Comparison of ENCODE assay signal across 8 cellular contexts in the genomic region with DNA sequence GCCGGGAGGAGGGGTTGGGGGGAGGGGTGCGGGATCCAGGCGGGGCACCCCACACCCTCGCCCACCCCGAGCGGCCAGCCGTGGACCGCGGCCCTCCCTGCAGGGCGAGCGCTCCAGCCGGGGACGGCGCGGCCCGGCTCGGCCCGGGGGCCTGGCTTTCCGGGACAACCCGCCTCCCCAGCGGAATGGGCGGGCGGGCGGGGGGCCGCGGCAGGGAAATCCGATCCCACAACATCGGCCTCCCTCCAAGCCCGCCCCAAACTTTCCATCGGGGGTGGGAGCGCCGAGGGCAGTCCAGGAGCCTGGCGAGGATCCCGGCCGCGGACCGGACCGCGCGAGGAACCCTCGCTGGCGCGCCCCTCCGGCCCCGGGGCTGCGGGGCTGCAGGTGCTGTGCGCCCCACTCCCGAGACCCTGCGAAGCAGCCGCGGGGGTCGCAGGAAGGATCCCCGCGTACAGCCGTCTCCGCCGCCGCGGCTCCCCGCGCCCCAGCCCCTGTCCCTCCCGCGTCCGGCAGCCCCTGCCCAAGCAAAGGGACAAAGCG. TPM values are rescaled to one million over a fixed set of nuclear protein-coding genes. Genes with fewer than 3 reads are reported as not detected.
DNase-seq lines count a peak whose midpoint lies in the region; ATAC-seq and TF ChIP-seq lines count a peak whose summit lies in the region.

No MANE protein-coding gene starts in this region.

- H3K9ac ChIP-seq in SU-DHL-6 (ENCODE audit: low read length): peak overlapping the region; percentile 29; the same call in 1 of the 2 replicates
- H3K9ac ChIP-seq in mucosa of rectum (ENCODE audit: low read depth in 1 of 2, low read length in 2 of 2): peak overlapping the region; percentile 75 to 84

- H4K20me1 ChIP-seq in SU-DHL-6 (ENCODE audit: low read depth, low read length): no peaks in the 10 kb centered on the region

- TF ChIP-seq CTCF in HEK293 (tag by site-specific recombination; IDR thresholded peaks at IDR 0.05) (no peak), SU-DHL-6 (IDR thresholded peaks at IDR 0.05; ENCODE audit: insufficient read depth, low read length, poor library complexity, severe bottlenecking) (no peak), uterus (IDR thresholded peaks at IDR 0.05) (peak in 1 of 4 experiments; percentile 4)

- CTCF ChIA-PET in HEK293 (lab: Yijun Ruan, JAX): interaction anchor here (0.6 to 3.9 kb wide), 4 partner anchors 11 to 243 kb away, joined by 3 to 33 read pairs (median 4); a partner anchor contains a TSS

- H3K4me3 ChIP-seq in HEK293 (ENCODE audit: low read depth, low read length) (peak overlapping the region; percentile 87), SU-DHL-6 (ENCODE audit: insufficient read depth, low read length, poor library complexity, severe bottlenecking) (peak overlapping the region; percentile 37), mucosa of rectum (ENCODE audit: low read length in 2 of 2) (peak overlapping the region; percentile 71 to 73), uterus (peak overlapping the region; percentile 61 to 100)

- POLR2A ChIA-PET in HEK293 (lab: Yijun Ruan, JAX): interaction anchor here (0.7 to 3.7 kb wide), 3 partner anchors 12 to 244 kb away, joined by 3 to 39 read pairs (median 6); a partner anchor contains a TSS

- no peak overlapping the region for H2AFZ ChIP-seq in SU-DHL-6 (ENCODE audit: low read depth, low read length, severe bottlenecking)

- H3K4me1 ChIP-seq in HEK293 (ENCODE audit: control insufficient read depth, insufficient read depth, low read length): peaks cover 3% of the 10 kb centered on the region; the same call in 1 of the 2 replicates
- peaks cover 19 to 43% of the 10 kb centered on the region in 2 donors for H3K4me1 ChIP-seq in mucosa of rectum (ENCODE audit: control insufficient read depth in 2 of 2, insufficient read depth in 2 of 2, low read length in 2 of 2)
- H3K4me1 ChIP-seq in uterus: peaks cover 4 to 25% of the 10 kb centered on the region in 2 donors

- H3F3A ChIP-seq in SU-DHL-6 (ENCODE audit: insufficient read depth): no peaks in the 10 kb centered on the region

- H3K9me2 ChIP-seq in SU-DHL-6 (replicated peaks; ENCODE audit: insufficient read depth, low read length): no peaks in the 10 kb centered on the region

- H3K79me2 ChIP-seq in SU-DHL-6 (ENCODE audit: insufficient read depth, low read length): no peaks in the 10 kb centered on the region

- TF ChIP-seq POLR2A in uterus (IDR thresholded peaks at IDR 0.05): peak in 1 of 2 donors; percentile 3

- H3K27ac ChIP-seq in HEK293 (ENCODE audit: extremely low read depth, low read depth, low read length) (peak overlapping the region; percentile 93), SU-DHL-6 (ENCODE audit: low read depth, low read length) (no peak overlapping the region), mucosa of rectum (ENCODE audit: low read depth in 2 of 2, low read length in 2 of 2) (peak overlapping the region; percentile 84 to 85), uterus (peak overlapping the region; percentile 94 to 100)

- no peaks in the 10 kb centered on the region for H3K27me3 ChIP-seq in SU-DHL-6 (ENCODE audit: low read length)
- no peaks in the 10 kb centered on the region for H3K27me3 ChIP-seq in mucosa of rectum (ENCODE audit: control insufficient read depth in 2 of 2, insufficient read depth in 2 of 2, low read length in 2 of 2)
- H3K27me3 ChIP-seq in uterus: no peaks in the 10 kb centered on the region

- peaks cover 0 to 34% of the 10 kb centered on the region in 2 experiments; a peak in 1 of 3 replicates for H3K36me3 ChIP-seq in HEK293 (ENCODE audit: control insufficient read depth in 2 of 2, insufficient read depth in 1 of 2, low read length in 2 of 2)
- H3K36me3 ChIP-seq in SU-DHL-6 (ENCODE audit: low read length): no peaks in the 10 kb centered on the region
- peaks cover 14 to 16% of the 10 kb centered on the region in 2 donors for H3K36me3 ChIP-seq in mucosa of rectum (ENCODE audit: control insufficient read depth in 2 of 2, insufficient read depth in 2 of 2, low read length in 2 of 2)
- no peaks in the 10 kb centered on the region for H3K36me3 ChIP-seq in uterus

- H3K9me3 ChIP-seq in HEK293 (ENCODE audit: control insufficient read depth, insufficient read depth, low read depth, low read length): no peaks in the 10 kb centered on the region
- no peaks in the 10 kb centered on the region for H3K9me3 ChIP-seq in SU-DHL-6 (ENCODE audit: insufficient read depth, low read length)
- no peaks in the 10 kb centered on the region for H3K9me3 ChIP-seq in mucosa of rectum (ENCODE audit: control insufficient read depth in 2 of 2, low read length in 2 of 2)
- H3K9me3 ChIP-seq in uterus: no peaks in the 10 kb centered on the region

- intact Hi-C loops in uterus (cut with DNase I; ENCODE audit: low total_unique reads): loop anchor here (10.0 kb wide), 1 partner anchor 105 kb away; a partner anchor contains a TSS

- ATAC-seq in esophagus mucosa: peak; percentile 31

- H3K4me2 ChIP-seq in SU-DHL-6 (ENCODE audit: low read depth, low read length, poor library complexity, severe bottlenecking): peak overlapping the region; percentile 63

- DNase-seq in COLO668 (lab: John Stamatoyannopoulos, UW; ENCODE audit: unreplicated experiment): peak; percentile 55
- DNase-seq in uterus: peak; percentile 90 to 91
- DNase-seq in stimulated activated CD4-positive, alpha-beta T cell treated with anti-CD3 and anti-CD28 coated beads, Interleukin-2, amount 100 ng/mL, for 48 hours: no peak
- no peak for DNase-seq in activated CD8-positive, alpha-beta memory T cell treated with anti-CD3 and anti-CD28 coated beads, Interleukin-2, amount 50 U/mL, for 4 hours

TF ChIP-seq in HEK293, 187 proteins besides CTCF, POLR2A, EP300 and RAD21:
- no peak for TF ChIP-seq ZNF341 (tag by site-specific recombination; IDR thresholded peaks at IDR 0.05; ENCODE audit: low read depth)
- TF ChIP-seq, protein P1, sequence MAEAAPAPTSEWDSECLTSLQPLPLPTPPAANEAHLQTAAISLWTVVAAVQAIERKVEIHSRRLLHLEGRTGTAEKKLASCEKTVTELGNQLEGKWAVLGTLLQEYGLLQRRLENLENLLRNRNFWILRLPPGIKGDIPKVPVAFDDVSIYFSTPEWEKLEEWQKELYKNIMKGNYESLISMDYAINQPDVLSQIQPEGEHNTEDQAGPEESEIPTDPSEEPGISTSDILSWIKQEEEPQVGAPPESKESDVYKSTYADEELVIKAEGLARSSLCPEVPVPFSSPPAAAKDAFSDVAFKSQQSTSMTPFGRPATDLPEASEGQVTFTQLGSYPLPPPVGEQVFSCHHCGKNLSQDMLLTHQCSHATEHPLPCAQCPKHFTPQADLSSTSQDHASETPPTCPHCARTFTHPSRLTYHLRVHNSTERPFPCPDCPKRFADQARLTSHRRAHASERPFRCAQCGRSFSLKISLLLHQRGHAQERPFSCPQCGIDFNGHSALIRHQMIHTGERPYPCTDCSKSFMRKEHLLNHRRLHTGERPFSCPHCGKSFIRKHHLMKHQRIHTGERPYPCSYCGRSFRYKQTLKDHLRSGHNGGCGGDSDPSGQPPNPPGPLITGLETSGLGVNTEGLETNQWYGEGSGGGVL (tag by site-specific recombination; IDR thresholded peaks at IDR 0.05): peak; percentile 62
- TF ChIP-seq, protein P2, sequence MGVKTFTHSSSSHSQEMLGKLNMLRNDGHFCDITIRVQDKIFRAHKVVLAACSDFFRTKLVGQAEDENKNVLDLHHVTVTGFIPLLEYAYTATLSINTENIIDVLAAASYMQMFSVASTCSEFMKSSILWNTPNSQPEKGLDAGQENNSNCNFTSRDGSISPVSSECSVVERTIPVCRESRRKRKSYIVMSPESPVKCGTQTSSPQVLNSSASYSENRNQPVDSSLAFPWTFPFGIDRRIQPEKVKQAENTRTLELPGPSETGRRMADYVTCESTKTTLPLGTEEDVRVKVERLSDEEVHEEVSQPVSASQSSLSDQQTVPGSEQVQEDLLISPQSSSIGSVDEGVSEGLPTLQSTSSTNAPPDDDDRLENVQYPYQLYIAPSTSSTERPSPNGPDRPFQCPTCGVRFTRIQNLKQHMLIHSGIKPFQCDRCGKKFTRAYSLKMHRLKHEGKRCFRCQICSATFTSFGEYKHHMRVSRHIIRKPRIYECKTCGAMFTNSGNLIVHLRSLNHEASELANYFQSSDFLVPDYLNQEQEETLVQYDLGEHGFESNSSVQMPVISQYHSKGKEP (tag by site-specific recombination; IDR thresholded peaks at IDR 0.05): no peak
- TF ChIP-seq ZNF2 (tag by site-specific recombination; IDR thresholded peaks at IDR 0.05): no peak
- TF ChIP-seq ZNF658 (tag by site-specific recombination; IDR thresholded peaks at IDR 0.05): no peak
- 0 out of 2 replicates have a peak, but pooled peaks have one; percentile 27 for TF ChIP-seq HOXC10 (CRISPR knock-in tag; IDR thresholded peaks at IDR 0.05)
- TF ChIP-seq ZBTB8A (tag by site-specific recombination; IDR thresholded peaks at IDR 0.05): no peak
- TF ChIP-seq MYNN (tag by site-specific recombination; IDR thresholded peaks at IDR 0.05; ENCODE audit: borderline replicate concordance): no peak
- no peak for TF ChIP-seq ZNF623 (tag by site-specific recombination; IDR thresholded peaks at IDR 0.05)
- no peak for TF ChIP-seq KLF8 (tag by site-specific recombination; IDR thresholded peaks at IDR 0.05)
- no peak for TF ChIP-seq ZNF677 (tag by site-specific recombination; IDR thresholded peaks at IDR 0.05)
- TF ChIP-seq ZFP37 (tag by site-specific recombination; IDR thresholded peaks at IDR 0.05): no peak
- TF ChIP-seq SCRT2 (tag by site-specific recombination; IDR thresholded peaks at IDR 0.05): no peak
- no peak for TF ChIP-seq ZNF394 (tag by site-specific recombination; IDR thresholded peaks at IDR 0.05; ENCODE audit: borderline replicate concordance)
- TF ChIP-seq ZBTB20 (tag by site-specific recombination; IDR thresholded peaks at IDR 0.05): peak; percentile 41; the same call in 1 of the 2 replicates
- TF ChIP-seq KLF7 (tag by site-specific recombination; IDR thresholded peaks at IDR 0.05; ENCODE audit: borderline replicate concordance): no peak
- 0 out of 2 replicates have a peak, but pooled peaks have one; percentile 18 for TF ChIP-seq SP2 (tag by site-specific recombination; IDR thresholded peaks at IDR 0.05)
- TF ChIP-seq ZNF48 (tag by site-specific recombination; IDR thresholded peaks at IDR 0.05): no peak

RNA-seq across cellular contexts. Expression of a gene that starts 0.5 kb away (rescaled TPM):
- total RNA-seq in esophagus mucosa: 14.9 TPM
- 100 to 1,000 TPM in 1 of 4 donors, 10 to 100 TPM in 3; 31.8 to 117 (median 61.7) TPM for total RNA-seq in uterus

RNA-seq across cellular contexts. Expression of a gene that starts 11.5 kb away (rescaled TPM):
- total RNA-seq in esophagus mucosa (7.8 TPM), uterus (100 to 1,000 TPM in 1 of 4 donors, 10 to 100 TPM in 2, 1 to 10 TPM in 1; 4.7 to 162 (median 16.9) TPM)

RNA-seq across cellular contexts. Expression of a gene that starts 25.5 kb away (rescaled TPM):
- total RNA-seq in esophagus mucosa (1.8 TPM), uterus (10 to 100 TPM in 2 of 4 donors, 1 to 10 TPM in 2; 4.4 to 23.2 (median 8.6) TPM)

RNA-seq across cellular contexts. Expression of a gene that starts 53.3 kb away (rescaled TPM):
- 6.1 TPM for total RNA-seq in esophagus mucosa
- total RNA-seq in uterus: 10 to 100 TPM in 2 of 4 donors, 1 to 10 TPM in 2; 1.5 to 21.1 (median 11.2) TPM

Comparison
In these comparisons a context has a peak if more than half of its experiments do, and no peak if none do; other contexts are left out.
1. DNase-seq: peak in COLO668 (single experiment) and uterus (2 of 2); none in stimulated activated CD4-positive, alpha-beta T cell treated with anti-CD3 and anti-CD28 coated beads, Interleukin-2, amount 100 ng/mL, for 48 hours (0 of 2) and activated CD8-positive, alpha-beta memory T cell treated with anti-CD3 and anti-CD28 coated beads, Interleukin-2, amount 50 U/mL, for 4 hours (single experiment).
2. H3K4me3 ChIP-seq: peak in every context shown above with its lines; median percentile 87 in HEK293; 80 in uterus; 72 in mucosa of rectum; 37 in SU-DHL-6.